ENCODE assay signal across 1 cellular context in genomic region chr9:35027871-35028270, GRCh38.
TF ChIP-seq lines count a peak whose summit lies in the region.

No MANE protein-coding gene starts in this region.

TF ChIP-seq in K562, 482 proteins besides CTCF, POLR2A, EP300 and RAD21:
- TF ChIP-seq ZNF668 (CRISPR knock-in tag; IDR thresholded peaks at IDR 0.05) (no peak), BCL6 (CRISPR knock-in tag; IDR thresholded peaks at IDR 0.05) (no peak), ZEB2 (IDR thresholded peaks at IDR 0.05) (peak; percentile 37; the same call in 1 of the 2 replicates), SOX6 (IDR thresholded peaks at IDR 0.05) (peak; percentile 49; the same call in 1 of the 2 replicates)
TF ChIP-seq in K562: peak in this region for 2.
